Comparison of ENCODE assay signal across 8 cellular contexts in the genomic region with DNA sequence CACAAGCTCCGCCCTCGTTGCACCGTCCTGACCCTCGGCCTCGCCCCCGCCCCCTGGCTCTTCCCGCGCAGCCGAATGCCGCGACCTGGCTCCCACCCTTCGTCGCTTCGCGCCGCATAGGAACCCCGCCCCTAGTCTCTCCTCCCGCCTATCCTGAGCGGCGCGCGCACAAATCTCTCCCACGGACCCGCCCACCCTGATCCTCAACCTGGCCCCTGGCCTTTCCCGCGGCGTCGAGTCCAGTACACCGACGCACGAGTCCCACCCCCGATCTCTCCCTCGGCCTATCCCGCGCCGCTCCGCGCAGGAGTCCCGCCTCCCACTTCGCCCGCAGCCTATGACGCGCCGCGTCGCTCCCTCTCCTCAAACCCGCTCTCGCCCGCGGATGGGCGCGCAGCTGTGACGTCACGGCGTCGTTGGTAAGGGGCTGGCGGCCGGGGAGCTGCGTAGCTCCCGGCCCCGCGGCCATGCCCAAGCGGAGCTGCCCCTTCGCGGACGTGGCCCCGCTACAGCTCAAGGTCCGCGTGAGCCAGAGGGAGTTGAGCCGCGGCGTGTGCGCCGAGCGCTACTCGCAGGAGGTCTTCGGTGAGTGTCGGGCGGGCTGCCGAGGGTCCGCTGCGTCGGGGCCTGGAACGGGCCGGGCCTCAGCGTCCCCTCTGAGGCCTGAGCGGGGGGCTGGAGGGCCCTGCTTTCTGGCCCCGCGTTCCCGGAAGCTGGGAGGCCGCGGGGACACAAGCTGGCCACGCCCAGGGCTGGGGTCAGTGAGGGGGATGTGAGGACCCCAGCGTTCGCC. TPM values are rescaled to one million over a fixed set of nuclear protein-coding genes. Genes with fewer than 3 reads are reported as not detected.
DNase-seq lines count a peak whose midpoint lies in the region; ATAC-seq, FAIRE-seq and TF ChIP-seq lines count a peak whose summit lies in the region.

A gene with protein sequence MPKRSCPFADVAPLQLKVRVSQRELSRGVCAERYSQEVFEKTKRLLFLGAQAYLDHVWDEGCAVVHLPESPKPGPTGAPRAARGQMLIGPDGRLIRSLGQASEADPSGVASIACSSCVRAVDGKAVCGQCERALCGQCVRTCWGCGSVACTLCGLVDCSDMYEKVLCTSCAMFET (plus strand): TSS at position 413 of the 793 bp plus-strand sequence. CDS start 55 bp downstream, at position 468.

- no peaks in the 10 kb centered on the region for H3K9me1 ChIP-seq in keratinocyte (ENCODE audit: control insufficient read depth, extremely low read depth, insufficient read depth, low read length)

- H3K27ac ChIP-seq in keratinocyte (ENCODE audit: control insufficient read depth, insufficient read depth, low read length), result peak within 1 kb of the TSS; percentile 84

- peak; percentile 75 for FAIRE-seq in keratinocyte (lab: Jason Lieb, UNC)

- H3K79me2 ChIP-seq in keratinocyte (ENCODE audit: control insufficient read depth, insufficient read depth, low read length), result peaks cover 39% of the 10 kb centered on the region

- peak within 1 kb of the TSS; percentile 96 for H3K27ac Mint-ChIP-seq in chondrocyte (ENCODE audit: unreplicated experiment)

- H3K27me3 Mint-ChIP-seq in chondrocyte (ENCODE audit: low read depth), result no peaks in the 10 kb centered on the region

- H3K4me1 ChIP-seq in keratinocyte (ENCODE audit: control insufficient read depth, extremely low read depth, insufficient read depth, low read length), result peaks cover 40% of the 10 kb centered on the region

- DNase-seq in AML-193 (lab: John Stamatoyannopoulos, UW), result peak; percentile 99 to 100
- peak; percentile 98 for DNase-seq in NCI-H510A treated with DMSO at 0.1 percent for 48 hours (lab: John Stamatoyannopoulos, UW)
- DNase-seq in activated CD4-positive, alpha-beta T cell treated with anti-CD3 and anti-CD28 coated beads for 24 hours (ENCODE audit: low read depth in 2 of 2), result peak; percentile 99 to 100
- peak; percentile 100 for DNase-seq in chondrocyte (ENCODE audit: low spot score)
- DNase-seq in keratinocyte (ENCODE audit: low read depth, low spot score), result peak; percentile 97
- DNase-seq in stimulated activated CD4-positive, alpha-beta T cell treated with anti-CD3 and anti-CD28 coated beads, Interleukin-15, amount 100 ng/mL, for 1 hour (ENCODE audit: low read depth in 1 of 2, low spot score in 1 of 2), result peak; percentile 99

- peaks cover 3% of the 10 kb centered on the region for H4K20me1 ChIP-seq in keratinocyte (ENCODE audit: control insufficient read depth, extremely low read depth, insufficient read depth, low read length)

- H3K4me3 Mint-ChIP-seq in chondrocyte (ENCODE audit: unreplicated experiment), result peak within 1 kb of the TSS; percentile 86

- no peak for TF ChIP-seq CTCF in chondrocyte (IDR thresholded peaks at IDR 0.05)
- TF ChIP-seq CTCF in keratinocyte (optimal IDR thresholded peaks at IDR 0.05 in 1 of 3, IDR thresholded peaks at IDR 0.05 in 1 of 3, conservative IDR thresholded peaks at IDR 0.05 in 1 of 3; ENCODE audit: extremely low read depth in 1 of 3, insufficient read depth in 2 of 3, low read length in 3 of 3), result no peak

- TF ChIP-seq POLR2A in GM19193 (IDR thresholded peaks at IDR 0.05; ENCODE audit: extremely low read depth, insufficient read depth, insufficient read length), result peak; percentile 76

- H3K36me3 Mint-ChIP-seq in chondrocyte (ENCODE audit: low read depth), result peaks cover 6% of the 10 kb centered on the region

- H3K4me3 ChIP-seq in keratinocyte (ENCODE audit: control insufficient read depth in 2 of 3, extremely low read depth in 1 of 3, insufficient read depth in 2 of 3, low read depth in 1 of 3, low read length in 3 of 3), result peak within 1 kb of the TSS; percentile 79 to 97 (median 86)

- H3K9me3 ChIP-seq in keratinocyte (ENCODE audit: control insufficient read depth, low read depth, low read length), result no peaks in the 10 kb centered on the region

- dilution Hi-C loops in keratinocyte (cut with MboI; ENCODE audit: extremely low pct_ligation_motif_present, low sequenced_read_pairs), result loop anchor here (10.0 kb wide), 1 partner anchor 72 kb away; no protein-coding TSS in a partner anchor

- peaks cover 51% of the 10 kb centered on the region for H3K4me1 Mint-ChIP-seq in chondrocyte (ENCODE audit: low read depth)

- H2AFZ ChIP-seq in keratinocyte (ENCODE audit: control insufficient read depth, low read length), result peak within 1 kb of the TSS; percentile 94

- peak within 1 kb of the TSS; percentile 96 for H3K4me2 ChIP-seq in keratinocyte (ENCODE audit: control insufficient read depth, extremely low read depth, insufficient read depth, low read depth, low read length)

- H3K9me3 Mint-ChIP-seq in chondrocyte (ENCODE audit: low read depth), result no peaks in the 10 kb centered on the region

- peak within 1 kb of the TSS; percentile 93 for H3K9ac ChIP-seq in keratinocyte (ENCODE audit: control insufficient read depth, extremely low read depth, insufficient read depth, low read length)

- H3K27me3 ChIP-seq in keratinocyte (ENCODE audit: control insufficient read depth, extremely low read depth, insufficient read depth, low read length), result no peaks in the 10 kb centered on the region

- H3K36me3 ChIP-seq in keratinocyte (ENCODE audit: control insufficient read depth in 2 of 2, extremely low read depth in 1 of 2, insufficient read depth in 2 of 2, low read length in 2 of 2), result peaks cover 17 to 18% of the 10 kb centered on the region in 2 experiments

- ATAC-seq in HG03439 (IDR thresholded peaks at IDR 0.05; ENCODE audit: unreplicated experiment), result peak; percentile 89

RNA-seq across cellular contexts. Expression of the gene that starts here (rescaled TPM):
- total RNA-seq in chondrocyte, result 47.0 to 54.9 TPM (median 47.4 TPM) in 3 replicates
- polyA plus RNA-seq in keratinocyte, result 33.5 to 63.3 TPM (median 35.3 TPM) in 3 replicates
- polyA plus RNA-seq in keratinocyte (2011; ENCODE audit: low read depth), result 9.6 TPM
- polyA plus RNA-seq in keratinocyte (2011; cell fraction: cytosol; rRNA removed), result 20.5 and 64.3 TPM in 2 replicates
- polyA plus RNA-seq in keratinocyte (2011; cell fraction: nucleus; rRNA removed), result 31.3 and 53.0 TPM in 2 replicates
- 30.1 and 57.7 TPM in 2 replicates for polyA plus RNA-seq in keratinocyte (2012; ENCODE audit: low replicate concordance)
- 7.4 to 12.8 TPM (median 12.5 TPM) in 3 replicates for polyA minus RNA-seq in keratinocyte
- polyA minus RNA-seq in keratinocyte (2011; cell fraction: cytosol; rRNA and poly(A)+ RNA removed), result 38.8 TPM
- polyA minus RNA-seq in keratinocyte (2011; cell fraction: nucleus; rRNA and poly(A)+ RNA removed), result 9.2 and 11.4 TPM in 2 replicates

Comparison
In these comparisons a context has a peak if more than half of its experiments do, and no peak if none do; other contexts are left out.
1. Peak in every context shown above with its lines: DNase-seq, ATAC-seq, H3K4me3 ChIP-seq and H3K27ac ChIP-seq.